1 cellular context compared by ENCODE assay signal in the genomic region with DNA sequence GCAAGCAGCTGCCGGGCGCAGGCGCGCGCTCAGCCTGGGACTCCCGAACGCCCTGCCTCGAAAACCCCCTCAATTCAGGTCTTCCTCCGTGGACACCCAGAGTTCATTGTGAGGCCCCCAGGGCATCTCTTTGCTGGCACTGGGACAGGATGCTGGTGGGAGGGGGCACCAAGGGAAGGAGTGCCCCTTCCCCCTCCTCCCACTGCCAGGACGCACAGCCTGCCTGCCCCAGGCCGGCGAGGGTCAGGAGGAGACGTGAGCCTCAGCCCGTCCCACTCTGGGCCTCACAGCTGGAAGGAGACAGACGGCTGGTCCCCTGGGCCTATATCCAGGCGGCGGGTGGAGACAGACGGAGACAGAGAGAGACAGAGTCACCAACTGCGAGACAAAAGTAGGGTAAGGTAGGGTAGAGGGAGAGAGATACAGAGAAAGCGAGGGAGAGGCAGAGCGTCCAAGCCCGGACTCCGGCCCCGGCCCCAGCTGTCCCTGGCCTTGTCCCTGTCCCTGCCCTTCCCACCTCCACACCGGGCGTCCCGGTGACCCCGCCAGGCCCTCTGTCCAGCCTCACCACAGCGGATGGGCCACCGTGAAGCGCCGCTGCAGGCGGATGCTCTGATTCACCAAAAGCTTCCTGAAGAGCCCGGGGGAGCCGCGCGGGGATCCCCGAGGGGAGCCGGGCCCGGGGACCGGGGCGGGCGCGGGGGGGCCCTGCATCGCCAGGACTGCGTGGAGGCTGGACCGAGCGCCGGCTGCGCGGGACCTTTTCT.
TF ChIP-seq lines count a peak whose summit lies in the region.

PDE4C (minus strand) TSS at position 737 of the 767 bp plus-strand sequence; CDS start at position 714, 23 bp downstream.

TF ChIP-seq in SK-N-SH, 30 proteins besides CTCF, POLR2A, EP300 and RAD21 (continued from another document):
- TF ChIP-seq USF2 (IDR thresholded peaks at IDR 0.05; ENCODE audit: borderline replicate concordance, low read depth, low read length) (no peak), FOXJ3 (CRISPR knock-in tag; IDR thresholded peaks at IDR 0.05) (no peak), NRF1 (IDR thresholded peaks at IDR 0.05; ENCODE audit: low read depth, low read length) (no peak)
